Comparison of ENCODE assay signal across 1 cellular context in genomic region chr2:160427629-160428424, GRCh38.
TF ChIP-seq lines count a peak whose summit lies in the region.

No MANE protein-coding gene starts in this region.

TF ChIP-seq in HepG2, 621 proteins besides CTCF, POLR2A, EP300 and RAD21 (continued from another document):
- TF ChIP-seq, protein P1, sequence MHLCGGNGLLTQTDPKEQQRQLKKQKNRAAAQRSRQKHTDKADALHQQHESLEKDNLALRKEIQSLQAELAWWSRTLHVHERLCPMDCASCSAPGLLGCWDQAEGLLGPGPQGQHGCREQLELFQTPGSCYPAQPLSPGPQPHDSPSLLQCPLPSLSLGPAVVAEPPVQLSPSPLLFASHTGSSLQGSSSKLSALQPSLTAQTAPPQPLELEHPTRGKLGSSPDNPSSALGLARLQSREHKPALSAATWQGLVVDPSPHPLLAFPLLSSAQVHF (CRISPR knock-in tag; IDR thresholded peaks at IDR 0.05): no peak
- TF ChIP-seq ZNF367 (CRISPR knock-in tag; IDR thresholded peaks at IDR 0.05; ENCODE audit: borderline replicate concordance) (no peak), KDM5B (CRISPR knock-in tag; IDR thresholded peaks at IDR 0.05; ENCODE audit: borderline replicate concordance) (no peak), CREM (IDR thresholded peaks at IDR 0.05) (no peak), CREM (CRISPR knock-in tag; IDR thresholded peaks at IDR 0.05) (no peak), SRSF9 (IDR thresholded peaks at IDR 0.05; ENCODE audit: borderline replicate concordance, insufficient read depth, low read depth, low read length, poor library complexity, severe bottlenecking) (no peak), HMGXB3 (CRISPR knock-in tag; IDR thresholded peaks at IDR 0.05; ENCODE audit: borderline replicate concordance) (no peak), ZNF362 (CRISPR knock-in tag; IDR thresholded peaks at IDR 0.05; ENCODE audit: borderline replicate concordance) (no peak), PRMT3 (CRISPR knock-in tag; IDR thresholded peaks at IDR 0.05; ENCODE audit: borderline replicate concordance, low read depth) (no peak)
